Comparison of ENCODE assay signal across 1 cellular context in genomic region chr1:222404710-222405109, GRCh38.
TF ChIP-seq lines count a peak whose summit lies in the region.

No MANE protein-coding gene starts in this region.

TF ChIP-seq in SK-N-SH, 30 proteins besides CTCF, POLR2A, EP300 and RAD21 (continued from another document):
- TF ChIP-seq ZBTB33 (IDR thresholded peaks at IDR 0.05; ENCODE audit: borderline replicate concordance, low read depth): no peak
